19 cellular contexts compared by ENCODE assay signal in genomic region chr9:95615246-95615645, GRCh38.
DNase-seq lines count a peak whose midpoint lies in the region; TF ChIP-seq lines count a peak whose summit lies in the region.
"Had no signal": no experiment of that assay in that cellular context is flagged by ENCODE, and none has a peak within 500 bp of the region (broad histone marks: within the 10 kb centered on the region; RNA-seq: fewer than 3 reads in every experiment).

No MANE protein-coding gene starts in this region.

- no peaks in the 10 kb centered on the region for H3K4me1 Mint-ChIP-seq in endodermal cell
- H3K4me1 Mint-ChIP-seq: CD14-positive monocyte; CD8-positive, alpha-beta memory T cell had no signal

- no peak for TF ChIP-seq CTCF in endodermal cell (conservative IDR thresholded peaks at IDR 0.05)

- H3K27ac ChIP-seq in endodermal cell (ENCODE audit: low read depth, low read length) = no peak overlapping the region
- H3K27ac ChIP-seq in neuronal stem cell (replicated peaks; ENCODE audit: low read length) = no peak overlapping the region
- H3K27ac ChIP-seq: BLaER1 treated with 17β-estradiol and CSF1 and Interleukin-3, amounts not matched to agents 10 nM and 100 nM had no signal

- H3K4me1 ChIP-seq in endodermal cell (ENCODE audit: control insufficient read depth, insufficient read depth, low read length) = no peaks in the 10 kb centered on the region
- H3K4me1 ChIP-seq in neuronal stem cell (ENCODE audit: control insufficient read depth in 2 of 2, insufficient read depth in 1 of 2, low read depth in 1 of 2, low read length in 2 of 2) = no peaks in the 10 kb centered on the region
- H3K4me1 ChIP-seq: BE2C had no signal

- H3K9ac ChIP-seq in endodermal cell (ENCODE audit: extremely low read depth, low read length, poor library complexity, severe bottlenecking) (no peak overlapping the region), neuronal stem cell (ENCODE audit: low read depth, low read length, poor library complexity) (no peak overlapping the region)
- H3K9ac ChIP-seq: BLaER1 treated with 17β-estradiol and CSF1 and Interleukin-3, amounts not matched to agents 10 nM and 100 nM had no signal

- H3K27me3 ChIP-seq in H7 (ENCODE audit: control insufficient read depth, insufficient read depth, low read length) (no peaks in the 10 kb centered on the region), endodermal cell (ENCODE audit: control insufficient read depth, insufficient read depth, low read length, poor library complexity, severe bottlenecking) (peaks cover 14% of the 10 kb centered on the region), neuronal stem cell (ENCODE audit: control insufficient read depth in 3 of 3, insufficient read depth in 3 of 3, low read depth in 1 of 3, low read length in 3 of 3) (no peaks in the 10 kb centered on the region)
- H3K27me3 ChIP-seq: BE2C; BLaER1 treated with 17β-estradiol and CSF1 and Interleukin-3, amounts not matched to agents 10 nM and 100 nM had no signal

- 93 to 94% methylated on average over 3 to 8 of the region's 8 CpGs for WGBS in endodermal cell (ENCODE audit: insufficient coverage in 1 of 2, insufficient read length in 1 of 2), 2 experiments
- WGBS in neuronal stem cell (ENCODE audit: extremely low coverage in 2 of 2, insufficient read length in 2 of 2, insufficient replicate concordance in 1 of 2), 2 donors = no CpG with 5 or more reads among the region's 8 CpGs

- peak; percentile 18 for DNase-seq in H7
- DNase-seq in endodermal cell = no peak
- DNase-seq in neuronal stem cell (ENCODE audit: low spot score) = no peak
- DNase-seq in AG08396 (ENCODE audit: low spot score) = no peak
- DNase-seq in AG08395 (ENCODE audit: low spot score) = no peak
- DNase-seq in iPS-NIHi11 (ENCODE audit: low spot score) = no peak
- DNase-seq: 8988T; AML-193; BE2C; CD4-positive, alpha-beta T cell; CD8-positive, alpha-beta memory T cell; DMS 273 treated with DMSO at 0.1 percent for 48 hours; DMS79; EL; GF-D8; GOT3; H9 had no signal

- no peak overlapping the region for H2BK120ac ChIP-seq in neuronal stem cell (ENCODE audit: low read depth, low read length)

- H3K14ac ChIP-seq in neuronal stem cell (ENCODE audit: low read length) = no peak overlapping the region

- no peaks in the 10 kb centered on the region for H3K9me3 ChIP-seq in endodermal cell (ENCODE audit: control insufficient read depth, low read length)
- H3K9me3 ChIP-seq in neuronal stem cell (replicated peaks in 1 of 2; ENCODE audit: control insufficient read depth in 2 of 2, insufficient read depth in 1 of 2, low read depth in 1 of 2, low read length in 2 of 2) = no peaks in the 10 kb centered on the region
- H3K9me3 ChIP-seq: BE2C had no signal

- peaks cover 5% of the 10 kb centered on the region for H3K27me3 Mint-ChIP-seq in endodermal cell (ENCODE audit: insufficient read depth)

- H2BK5ac ChIP-seq in neuronal stem cell (ENCODE audit: low read length) = no peak overlapping the region

- H3K79me1 ChIP-seq in neuronal stem cell (ENCODE audit: low read depth, low read length) = no peaks in the 10 kb centered on the region

- H3K23ac ChIP-seq in neuronal stem cell (ENCODE audit: low read depth, low read length, poor library complexity) = no peak overlapping the region

- no peaks in the 10 kb centered on the region for H3K36me3 Mint-ChIP-seq in endodermal cell (ENCODE audit: low read depth)
- H3K36me3 Mint-ChIP-seq: CD14-positive monocyte; CD8-positive, alpha-beta memory T cell had no signal

- H2AK5ac ChIP-seq in neuronal stem cell (ENCODE audit: low read depth, low read length) = no peak overlapping the region

- no peak overlapping the region for H4K8ac ChIP-seq in neuronal stem cell (ENCODE audit: low read depth, low read length)

- H2BK12ac ChIP-seq in neuronal stem cell (ENCODE audit: low read length) = no peak overlapping the region

- H3K27ac Mint-ChIP-seq in endodermal cell = peak overlapping the region; percentile 20
- H3K27ac Mint-ChIP-seq: CD14-positive monocyte; CD4-positive, alpha-beta T cell; CD8-positive, alpha-beta memory T cell; H9 had no signal

- H3K4ac ChIP-seq in neuronal stem cell (ENCODE audit: low read length) = no peak overlapping the region

- H4K91ac ChIP-seq in neuronal stem cell (ENCODE audit: low read depth, low read length, poor library complexity) = no peak overlapping the region

- peak overlapping the region; percentile 48 for H3K18ac ChIP-seq in neuronal stem cell (ENCODE audit: low read length)

- H3K4me3 ChIP-seq in H7 (ENCODE audit: insufficient read depth, low read depth, low read length) (no peak overlapping the region), endodermal cell (ENCODE audit: low read length) (no peak overlapping the region), neuronal stem cell (ENCODE audit: low read length in 2 of 2) (no peak overlapping the region)
- H3K4me3 ChIP-seq: BLaER1 treated with 17β-estradiol and CSF1 and Interleukin-3, amounts not matched to agents 10 nM and 100 nM had no signal

- no peak overlapping the region for H3K4me2 ChIP-seq in neuronal stem cell (ENCODE audit: insufficient read depth, low read length, poor library complexity, severe bottlenecking)
- H3K4me2 ChIP-seq: BLaER1 treated with 17β-estradiol and CSF1 and Interleukin-3, amounts not matched to agents 10 nM and 100 nM had no signal

- peak overlapping the region; percentile 30 for H2BK15ac ChIP-seq in neuronal stem cell (ENCODE audit: low read length)

- no peaks in the 10 kb centered on the region for H3K9me3 Mint-ChIP-seq in endodermal cell
- H3K9me3 Mint-ChIP-seq: CD4-positive, alpha-beta T cell; H9 had no signal

- H2AFZ ChIP-seq in neuronal stem cell (ENCODE audit: low read length) = no peak overlapping the region

- no peaks in the 10 kb centered on the region for H3K36me3 ChIP-seq in H7 (replicated peaks; ENCODE audit: control insufficient read depth, insufficient read depth, low read length)
- no peaks in the 10 kb centered on the region for H3K36me3 ChIP-seq in endodermal cell (ENCODE audit: control insufficient read depth, insufficient read depth, low read length)
- no peaks in the 10 kb centered on the region for H3K36me3 ChIP-seq in neuronal stem cell (replicated peaks in 1 of 2; ENCODE audit: control insufficient read depth in 2 of 2, insufficient read depth in 2 of 2, low read length in 2 of 2)
- H3K36me3 ChIP-seq: BE2C; BLaER1 treated with 17β-estradiol and CSF1 and Interleukin-3, amounts not matched to agents 10 nM and 100 nM had no signal

- no peak overlapping the region for H3K4me3 Mint-ChIP-seq in endodermal cell
- H3K4me3 Mint-ChIP-seq: CD14-positive monocyte; CD4-positive, alpha-beta T cell; CD8-positive, alpha-beta memory T cell; H9 had no signal
